8 cellular contexts compared by ENCODE assay signal in genomic region chr22:18078329-18079041, GRCh38. TPM values are rescaled to one million over a fixed set of nuclear protein-coding genes. Genes with fewer than 3 reads are reported as not detected.
DNase-seq lines count a peak whose midpoint lies in the region; ATAC-seq and TF ChIP-seq lines count a peak whose summit lies in the region.

No MANE protein-coding gene starts in this region.

- H3K36me3 ChIP-seq in OCI-LY3 (replicated peaks; ENCODE audit: low read depth, low read length) (peaks cover 18% of the 10 kb centered on the region), gastrocnemius medialis (peaks cover 0 to 28% of the 10 kb centered on the region in 2 donors)

- H3K27me3 ChIP-seq in OCI-LY3 (ENCODE audit: low read depth, low read length): no peaks in the 10 kb centered on the region
- no peaks in the 10 kb centered on the region for H3K27me3 ChIP-seq in gastrocnemius medialis

- peak overlapping the region; percentile 38 for H3K27ac ChIP-seq in OCI-LY3 (ENCODE audit: low read length)
- peak overlapping the region; percentile 82 to 92 (median 90) for H3K27ac ChIP-seq in gastrocnemius medialis

- no peaks in the 10 kb centered on the region for H4K20me1 ChIP-seq in OCI-LY3 (ENCODE audit: insufficient read depth, low read length)

- DNase-seq in ELR (ENCODE audit: low read depth) (peak; percentile 70), HFF-Myc (ENCODE audit: extremely low read depth, low read depth) (no peak), left ventricle myocardium superior (no peak), gastrocnemius medialis (peak; percentile 49 to 67), G401 (ENCODE audit: low spot score) (no peak)

- ATAC-seq in left ventricle myocardium superior (peak; percentile 30), gastrocnemius medialis (peak; percentile 40 to 47), GM19467 (IDR thresholded peaks at IDR 0.05; ENCODE audit: unreplicated experiment) (no peak)

- no peaks in the 10 kb centered on the region for H3K27me3 Mint-ChIP-seq in activated naive CD4-positive, alpha-beta T cell treated with anti-CD3 and anti-CD28 coated beads, Interleukin-2, amount 50 U/mL, for 24 hours

- H3K4me1 ChIP-seq in OCI-LY3 (ENCODE audit: low read length) (peaks cover 30% of the 10 kb centered on the region), gastrocnemius medialis (peaks cover 26 to 36% of the 10 kb centered on the region in 2 donors)

- H3K27ac Mint-ChIP-seq in activated naive CD4-positive, alpha-beta T cell treated with anti-CD3 and anti-CD28 coated beads, Interleukin-2, amount 50 U/mL, for 24 hours: peak overlapping the region; percentile 94

- no peaks in the 10 kb centered on the region for H3K9me3 ChIP-seq in OCI-LY3 (ENCODE audit: insufficient read depth, low read length)
- H3K9me3 ChIP-seq in gastrocnemius medialis: no peaks in the 10 kb centered on the region

- H3K4me1 Mint-ChIP-seq in activated naive CD4-positive, alpha-beta T cell treated with anti-CD3 and anti-CD28 coated beads, Interleukin-2, amount 50 U/mL, for 24 hours: peaks cover 60% of the 10 kb centered on the region

- H3K4me3 Mint-ChIP-seq in activated naive CD4-positive, alpha-beta T cell treated with anti-CD3 and anti-CD28 coated beads, Interleukin-2, amount 50 U/mL, for 24 hours: peak overlapping the region; percentile 94

- intact Hi-C loops in left ventricle myocardium superior (cut with micrococcal nuclease) (loop anchor here (5.0 to 10.0 kb wide), 3 partner anchors 54 to 246 kb away; partner anchors contain the start of gene MICAL3), gastrocnemius medialis (cut with DNase I; ENCODE audit: low total_unique reads) (loop anchor here (5.0 kb wide), 1 partner anchor 186 kb away; no protein-coding TSS in a partner anchor)

- H3K4me2 ChIP-seq in OCI-LY3 (ENCODE audit: low read length): peak overlapping the region; percentile 84

- H3K4me3 ChIP-seq in HFF-Myc (replicated peaks; ENCODE audit: low read depth, low read length) (peak overlapping the region; percentile 77), OCI-LY3 (ENCODE audit: low read length) (peak overlapping the region; percentile 83), gastrocnemius medialis (peak overlapping the region; percentile 72 to 98 (median 86))

- TF ChIP-seq CTCF in HFF-Myc (IDR thresholded peaks at IDR 0.05; ENCODE audit: low read depth, low read length, missing control alignments): no peak
- peak; percentile 10; the same call in 1 of the 2 replicates for TF ChIP-seq CTCF in OCI-LY3 (IDR thresholded peaks at IDR 0.05; ENCODE audit: low read depth, low read length)
- peak in 3 of 5 experiments; percentile 15 to 33 (median 16) for TF ChIP-seq CTCF in gastrocnemius medialis (IDR thresholded peaks at IDR 0.05 in 4 of 5, conservative IDR thresholded peaks at IDR 0.05 in 1 of 5)

- H3K79me2 ChIP-seq in OCI-LY3 (ENCODE audit: low read length): peaks cover 39% of the 10 kb centered on the region

- H3K9me3 Mint-ChIP-seq in activated naive CD4-positive, alpha-beta T cell treated with anti-CD3 and anti-CD28 coated beads, Interleukin-2, amount 50 U/mL, for 24 hours: no peaks in the 10 kb centered on the region

- H3K9ac ChIP-seq in OCI-LY3 (ENCODE audit: low read length): peak overlapping the region; percentile 81

- H3K36me3 Mint-ChIP-seq in activated naive CD4-positive, alpha-beta T cell treated with anti-CD3 and anti-CD28 coated beads, Interleukin-2, amount 50 U/mL, for 24 hours: peaks cover 26% of the 10 kb centered on the region

- in situ Hi-C loops in gastrocnemius medialis (cut with MboI; ENCODE audit: low sequenced_read_pairs in 4 of 4) (loop anchor here in 2 of 4 donors (10.0 kb wide), 4 partner anchors 74 to 244 kb away; no protein-coding TSS in a partner anchor), G401 (cut with HindIII; ENCODE audit: low sequenced_read_pairs) (no loop called here)

- no peak for TF ChIP-seq POLR2A in gastrocnemius medialis (IDR thresholded peaks at IDR 0.05)

- H2AFZ ChIP-seq in OCI-LY3 (ENCODE audit: low read depth, low read length): peak overlapping the region; percentile 75; the same call in 1 of the 2 replicates

RNA-seq across cellular contexts. Expression of gene PEX26, which starts 0.7 kb away (rescaled TPM):
- total RNA-seq in left ventricle myocardium superior (20.6 TPM), gastrocnemius medialis (10 to 100 TPM; 16.4 to 24.7 (median 16.8) TPM)
- total RNA-seq in G401 (2014; rRNA removed; shearing (Covaris generic)): 13.7 and 20.7 TPM in 2 replicates

RNA-seq across cellular contexts. Expression of gene TUBA8, which starts 32.1 kb away (rescaled TPM):
- total RNA-seq in left ventricle myocardium superior: 298 TPM
- 100 to 1,000 TPM in 1 of 4 donors, 10 to 100 TPM in 3; 57.8 to 114 (median 77.7) TPM for total RNA-seq in gastrocnemius medialis
- total RNA-seq in G401 (2014; rRNA removed; shearing (Covaris generic)): 0.49 TPM in 1 of 2 replicates, not detected in the other

RNA-seq across cellular contexts. Expression of gene MICAL3, which starts 54.1 kb away (rescaled TPM):
- total RNA-seq in left ventricle myocardium superior (90.4 TPM), gastrocnemius medialis (1 to 10 TPM; 6.0 to 9.8 (median 8.1) TPM)
- total RNA-seq in G401 (2014; rRNA removed; shearing (Covaris generic)): 3.4 and 5.3 TPM in 2 replicates

Comparison
In these comparisons a context has a peak if more than half of its experiments do, and no peak if none do; other contexts are left out.
1. DNase-seq: peak in ELR (single experiment) and gastrocnemius medialis (2 of 2); none in HFF-Myc (single experiment), left ventricle myocardium superior (single experiment) and G401 (single experiment).
2. RNA of gene TUBA8, which starts 32.1 kb away (total RNA-seq): 298 TPM in left ventricle myocardium superior (single experiment) and 57.8 to 114 TPM in gastrocnemius medialis; 0.49 TPM in G401; every median in the first group is over 10 times any median in the second.
3. Peak in every context shown above with its lines, with median percentiles within 50 percentile points of each other: H3K4me3 ChIP-seq.